ENCODE assay signal across 32 cellular contexts in genomic region chr1:182570611-182570970, GRCh38. TPM values are rescaled to one million over a fixed set of nuclear protein-coding genes. Genes with fewer than 3 reads are reported as not detected.
DNase-seq lines count a peak whose midpoint lies in the region; ATAC-seq, FAIRE-seq and TF ChIP-seq lines count a peak whose summit lies in the region.
"Had no signal": no experiment of that assay in that cellular context is flagged by ENCODE, and none has a peak within 500 bp of the region (broad histone marks: within the 10 kb centered on the region; RNA-seq: fewer than 3 reads in every experiment).

No MANE protein-coding gene starts in this region.

- no peaks in the 10 kb centered on the region for H3K4me1 ChIP-seq in SK-N-SH (ENCODE audit: control insufficient read depth in 1 of 2, insufficient read depth in 2 of 2, low read depth in 1 of 2, low read length in 1 of 2)
- H3K4me1 ChIP-seq: ascending aorta, prostate gland had no signal

- no peaks in the 10 kb centered on the region for H3K4me1 Mint-ChIP-seq in memory B cell
- H3K4me1 Mint-ChIP-seq: activated naive CD8-positive, alpha-beta T cell treated with anti-CD3 and anti-CD28 coated beads, Interleukin-2, amount 10 ng/mL, durations not matched to agents 7 days and 5 days; immature natural killer cell; naive thymus-derived CD4-positive, alpha-beta T cell had no signal

- no peak for FAIRE-seq in bronchial epithelial cell (lab: Jason Lieb, UNC)
- FAIRE-seq: A549 had no signal

- H3K9ac ChIP-seq in SK-N-SH, result no peak overlapping the region

- no peaks in the 10 kb centered on the region for H3K9me3 ChIP-seq in SK-N-SH
- H3K9me3 ChIP-seq: A549, ascending aorta, esophagus squamous epithelium, prostate gland had no signal

- H3K27ac Mint-ChIP-seq in memory B cell, result no peak overlapping the region
- H3K27ac Mint-ChIP-seq: activated CD8-positive, alpha-beta T cell treated with anti-CD3 and anti-CD28 coated beads for 36 hours; activated naive CD8-positive, alpha-beta T cell treated with anti-CD3 and anti-CD28 coated beads, Interleukin-2, amount 10 ng/mL, durations not matched to agents 7 days and 5 days; effector memory CD8-positive, alpha-beta T cell; H9; T-helper 1 cell treated with Interleukin-12 subunit alpha and Interleukin-12 subunit beta and Interleukin-4 antibody, amounts not matched to agents 30 μg/mL and 1 μg/mL, for 36 hours had no signal

- H3K9me2 ChIP-seq in SK-N-SH, result no peaks in the 10 kb centered on the region

- ATAC-seq in memory B cell (ENCODE audit: low read depth), result peak; percentile 30
- ATAC-seq: A549; activated CD8-positive, alpha-beta T cell treated with anti-CD3 and anti-CD28 coated beads for 36 hours; effector memory CD8-positive, alpha-beta T cell; left ventricle myocardium superior; naive thymus-derived CD4-positive, alpha-beta T cell had no signal

- no peak overlapping the region for H3K4me2 ChIP-seq in SK-N-SH
- H3K4me2 ChIP-seq: A549 had no signal

- H4K20me1 ChIP-seq in SK-N-SH (ENCODE audit: insufficient read depth), result no peaks in the 10 kb centered on the region

- TF ChIP-seq EP300 in SK-N-SH (IDR thresholded peaks at IDR 0.05; ENCODE audit: borderline replicate concordance in 1 of 2, low read depth in 1 of 2, low read length in 1 of 2), result no peak

- CTCF ChIA-PET in SK-N-SH (lab: Yijun Ruan, JAX), result no interaction called here

- H2AFZ ChIP-seq in SK-N-SH (ENCODE audit: low read depth), result no peak overlapping the region

- H3K4me3 ChIP-seq in bronchial epithelial cell (ENCODE audit: low read depth, low read length) (no peak overlapping the region), SK-N-SH (ENCODE audit: low read depth in 2 of 2, low read length in 1 of 2) (no peak overlapping the region)
- H3K4me3 ChIP-seq: A549, ascending aorta, esophagus squamous epithelium, prostate gland had no signal

- DNase-seq in DMS53 (lab: John Stamatoyannopoulos, UW) (peak; percentile 45), HT-29 (ENCODE audit: low spot score) (peak; percentile 26), bronchial epithelial cell (ENCODE audit: low read depth) (peak; percentile 21), memory B cell (ENCODE audit: low spot score in 2 of 2) (no peak), SK-N-SH (no peak), NCI-H1417 treated with DMSO at 0.1 percent for 48 hours (lab: John Stamatoyannopoulos, UW) (no peak), globus pallidus (ENCODE audit: low spot score) (no peak), NAMALWA (ENCODE audit: low spot score) (no peak)
- DNase-seq: activated CD4-positive, alpha-beta T cell treated with anti-CD3 and anti-CD28 coated beads for 1 hour; activated CD8-positive, alpha-beta T cell treated with anti-CD3 and anti-CD28 coated beads for 36 hours; activated effector memory CD4-positive, alpha-beta T cell treated with anti-CD3 and anti-CD28 coated beads, Interleukin-2, amount 50 U/mL, for 16 hours; activated naive CD8-positive, alpha-beta T cell treated with anti-CD3 and anti-CD28 coated beads, Interleukin-2, amount 10 ng/mL, durations not matched to agents 7 days and 5 days; activated T-cell treated with anti-CD3 and anti-CD28 coated beads for 4 hours; cortex of kidney; effector memory CD8-positive, alpha-beta T cell; esophagus squamous epithelium; foreskin melanocyte; H9; hippocampal formation; immature natural killer cell; IMR-90; left ventricle myocardium superior; naive thymus-derived CD4-positive, alpha-beta T cell; NCI-H1092 treated with DMSO at 0.1 percent for 48 hours; NCI-H2029 treated with DMSO at 0.1 percent for 48 hours; nucleus accumbens; trophoblast cell had no signal

- POLR2A ChIA-PET in SK-N-SH (lab: Yijun Ruan, JAX), result no interaction called here

- no peak overlapping the region for H3K27ac ChIP-seq in SK-N-SH (ENCODE audit: low read depth in 2 of 2, low read length in 1 of 2)
- H3K27ac ChIP-seq: A549, ascending aorta, esophagus squamous epithelium, prostate gland, RWPE1 had no signal

- no peaks in the 10 kb centered on the region for H3K27me3 Mint-ChIP-seq in memory B cell
- H3K27me3 Mint-ChIP-seq: activated CD8-positive, alpha-beta T cell treated with anti-CD3 and anti-CD28 coated beads for 36 hours; effector memory CD8-positive, alpha-beta T cell had no signal

- no peaks in the 10 kb centered on the region for H3K79me2 ChIP-seq in SK-N-SH (ENCODE audit: insufficient read depth)

- H3F3A ChIP-seq in SK-N-SH (replicated peaks; ENCODE audit: insufficient read depth), result no peaks in the 10 kb centered on the region

- H3K36me3 Mint-ChIP-seq in memory B cell, result peaks cover 21% of the 10 kb centered on the region

- TF ChIP-seq CTCF in bronchial epithelial cell (IDR thresholded peaks at IDR 0.05; ENCODE audit: insufficient read depth, low read length, severe bottlenecking), result no peak
- TF ChIP-seq CTCF in SK-N-SH (IDR thresholded peaks at IDR 0.05), result no peak

- WGBS in SK-N-SH (ENCODE audit: low lambda C conversion rate), result 64% methylated on average over 2 of the region's 2 CpGs

- no peak for TF ChIP-seq RAD21 in SK-N-SH (IDR thresholded peaks at IDR 0.05; ENCODE audit: low read length)

- H3K36me3 ChIP-seq in bronchial epithelial cell (ENCODE audit: control insufficient read depth, insufficient read depth, low read length) (no peaks in the 10 kb centered on the region), SK-N-SH (replicated peaks in 1 of 2; ENCODE audit: control insufficient read depth in 1 of 2, insufficient read depth in 2 of 2, low read length in 1 of 2) (no peaks in the 10 kb centered on the region)
- H3K36me3 ChIP-seq: prostate gland had no signal

- H3K27me3 ChIP-seq in bronchial epithelial cell (ENCODE audit: control insufficient read depth, insufficient read depth, low read length) (no peaks in the 10 kb centered on the region), SK-N-SH (ENCODE audit: insufficient read depth) (no peaks in the 10 kb centered on the region)
- H3K27me3 ChIP-seq: ascending aorta, esophagus squamous epithelium had no signal

- no peaks in the 10 kb centered on the region for H3K9me3 Mint-ChIP-seq in memory B cell
- H3K9me3 Mint-ChIP-seq: activated CD8-positive, alpha-beta T cell treated with anti-CD3 and anti-CD28 coated beads for 36 hours; activated naive CD8-positive, alpha-beta T cell treated with anti-CD3 and anti-CD28 coated beads, Interleukin-2, amount 10 ng/mL, durations not matched to agents 7 days and 5 days; effector memory CD8-positive, alpha-beta T cell; immature natural killer cell; naive thymus-derived CD4-positive, alpha-beta T cell; T-helper 1 cell treated with Interleukin-12 subunit alpha and Interleukin-12 subunit beta and Interleukin-4 antibody, amounts not matched to agents 30 μg/mL and 1 μg/mL, for 36 hours had no signal

- H3K4me3 Mint-ChIP-seq in memory B cell, result no peak overlapping the region
- H3K4me3 Mint-ChIP-seq: activated CD8-positive, alpha-beta T cell treated with anti-CD3 and anti-CD28 coated beads for 36 hours; activated naive CD8-positive, alpha-beta T cell treated with anti-CD3 and anti-CD28 coated beads, Interleukin-2, amount 10 ng/mL, durations not matched to agents 7 days and 5 days; effector memory CD8-positive, alpha-beta T cell; H9; immature natural killer cell; naive thymus-derived CD4-positive, alpha-beta T cell; T-helper 1 cell treated with Interleukin-12 subunit alpha and Interleukin-12 subunit beta and Interleukin-4 antibody, amounts not matched to agents 30 μg/mL and 1 μg/mL, for 36 hours had no signal

TF ChIP-seq in SK-N-SH, 30 proteins besides CTCF, POLR2A, EP300 and RAD21:
- no peak for TF ChIP-seq NFIC (IDR thresholded peaks at IDR 0.05; ENCODE audit: borderline replicate concordance)
- no peak for TF ChIP-seq GATA2 (CRISPR knock-in tag; IDR thresholded peaks at IDR 0.05)
- no peak for TF ChIP-seq POLR2AphosphoS5 (IDR thresholded peaks at IDR 0.05; ENCODE audit: low read depth, low read length)
- TF ChIP-seq TAF1 (IDR thresholded peaks at IDR 0.05; ENCODE audit: borderline replicate concordance, low read depth, low read length), result no peak
- no peak for TF ChIP-seq NRF1 (IDR thresholded peaks at IDR 0.05; ENCODE audit: low read depth, low read length)
- no peak for TF ChIP-seq ELF1 (IDR thresholded peaks at IDR 0.05)
- no peak for TF ChIP-seq MXI1 (IDR thresholded peaks at IDR 0.05; ENCODE audit: low read depth, low read length)
- no peak for TF ChIP-seq CHD2 (IDR thresholded peaks at IDR 0.05; ENCODE audit: low read length, partially characterized antibody)
- TF ChIP-seq EZH2phosphoT487 (IDR thresholded peaks at IDR 0.05; ENCODE audit: borderline replicate concordance, low read depth), result no peak
- TF ChIP-seq USF1 (IDR thresholded peaks at IDR 0.05; ENCODE audit: borderline replicate concordance, low read depth), result no peak
- TF ChIP-seq PBX3 (IDR thresholded peaks at IDR 0.05), result no peak

RNA-seq across cellular contexts. Expression of gene RNASEL, which starts 18.5 kb away (rescaled TPM):
- total RNA-seq in HT-29 (2014; rRNA removed; shearing (Covaris generic)), result 1.6 and 1.9 TPM in 2 replicates
- 3.2 and 7.9 TPM in 2 replicates for total RNA-seq in bronchial epithelial cell
- not detected in 2 replicates for polyA plus RNA-seq in SK-N-SH (2012; rRNA removed)
- polyA plus RNA-seq in SK-N-SH (2012; cell fraction: cytosol; rRNA removed), result 0.01 TPM in 2 replicates
- polyA plus RNA-seq in SK-N-SH (2012; cell fraction: nucleus; rRNA removed), result not detected in 2 replicates

RNA-seq across cellular contexts. Expression of gene RGS16, which starts 33.6 kb away (rescaled TPM):
- 3.1 and 5.1 TPM in 2 replicates for total RNA-seq in HT-29 (2014; rRNA removed; shearing (Covaris generic))
- 3.5 and 3.7 TPM in 2 replicates for total RNA-seq in bronchial epithelial cell
- 0.79 and 1.7 TPM in 2 replicates for polyA plus RNA-seq in SK-N-SH (2012; rRNA removed)
- polyA plus RNA-seq in SK-N-SH (2012; cell fraction: cytosol; rRNA removed), result 1.2 and 1.9 TPM in 2 replicates
- polyA plus RNA-seq in SK-N-SH (2012; cell fraction: nucleus; rRNA removed), result 0.79 and 1.0 TPM in 2 replicates

Comparison
In these comparisons a context has a peak if more than half of its experiments do, and no peak if none do; other contexts are left out.
1. DNase-seq: peak in DMS53 (single experiment), HT-29 (single experiment) and bronchial epithelial cell (single experiment); none in memory B cell (0 of 2), SK-N-SH (single experiment), NCI-H1417 treated with DMSO at 0.1 percent for 48 hours (single experiment), globus pallidus (single experiment) and NAMALWA (single experiment).